Comparison of ENCODE assay signal across 1 cellular context in genomic region chr5:177370488-177371119, GRCh38.
TF ChIP-seq lines count a peak whose summit lies in the region.

No MANE protein-coding gene starts in this region.

TF ChIP-seq in HepG2, 621 proteins besides CTCF, POLR2A, EP300 and RAD21 (continued from another document and continues in another):
- TF ChIP-seq SOX5 (CRISPR knock-in tag; IDR thresholded peaks at IDR 0.05; ENCODE audit: borderline replicate concordance) (peak; percentile 58; the same call in 1 of the 2 replicates), ZFP36 (IDR thresholded peaks at IDR 0.05; ENCODE audit: borderline replicate concordance, low read depth, low read length, partially characterized antibody) (no peak), ZNF567 (CRISPR knock-in tag; IDR thresholded peaks at IDR 0.05; ENCODE audit: borderline replicate concordance) (no peak), NR2F1 (CRISPR knock-in tag; IDR thresholded peaks at IDR 0.05) (no peak), ZNF816 (CRISPR knock-in tag; IDR thresholded peaks at IDR 0.05; ENCODE audit: borderline replicate concordance) (no peak), GABPB1 (CRISPR knock-in tag; IDR thresholded peaks at IDR 0.05) (peak; percentile 82), ZNF782 (CRISPR knock-in tag; IDR thresholded peaks at IDR 0.05; ENCODE audit: borderline replicate concordance) (no peak), EHMT2 (IDR thresholded peaks at IDR 0.05; ENCODE audit: borderline replicate concordance, low read depth, low read length) (no peak), DDIT3 (CRISPR knock-in tag; IDR thresholded peaks at IDR 0.05) (no peak), IKZF1 (IDR thresholded peaks at IDR 0.05) (no peak), ZNF512 (CRISPR knock-in tag; IDR thresholded peaks at IDR 0.05) (no peak), RNF219 (CRISPR knock-in tag; IDR thresholded peaks at IDR 0.05) (no peak), BORCS8-MEF2B (CRISPR knock-in tag; IDR thresholded peaks at IDR 0.05) (peak; percentile 80), HNRNPL (IDR thresholded peaks at IDR 0.05; ENCODE audit: low read depth, low read length) (peak; percentile 41; the same call in 1 of the 2 replicates), ZNF235 (CRISPR knock-in tag; IDR thresholded peaks at IDR 0.05; ENCODE audit: borderline replicate concordance) (no peak), ZSCAN5A (CRISPR knock-in tag; IDR thresholded peaks at IDR 0.05; ENCODE audit: borderline replicate concordance) (no peak), SNAI1 (CRISPR knock-in tag; IDR thresholded peaks at IDR 0.05; ENCODE audit: borderline replicate concordance) (no peak), BCLAF1 (IDR thresholded peaks at IDR 0.05) (no peak), ZNF781 (CRISPR knock-in tag; IDR thresholded peaks at IDR 0.05; ENCODE audit: borderline replicate concordance, not compliant biosample characterization) (no peak), CREM (IDR thresholded peaks at IDR 0.05) (no peak), CREM (CRISPR knock-in tag; IDR thresholded peaks at IDR 0.05) (no peak), KLF12 (CRISPR knock-in tag; IDR thresholded peaks at IDR 0.05; ENCODE audit: borderline replicate concordance) (no peak), FOXM1 (CRISPR knock-in tag; IDR thresholded peaks at IDR 0.05) (no peak), ZNF431 (CRISPR knock-in tag; IDR thresholded peaks at IDR 0.05; ENCODE audit: borderline replicate concordance, low read depth) (no peak), ZHX2 (IDR thresholded peaks at IDR 0.05; ENCODE audit: low read depth) (0 out of 2 replicates have a peak, but pooled peaks have one; percentile 30), ZHX2 (CRISPR knock-in tag; IDR thresholded peaks at IDR 0.05; ENCODE audit: borderline replicate concordance) (no peak), ZNF160 (CRISPR knock-in tag; IDR thresholded peaks at IDR 0.05) (no peak), ERF (CRISPR knock-in tag; IDR thresholded peaks at IDR 0.05) (peak; percentile 75; the same call in 1 of the 2 replicates), HMGXB4 (CRISPR knock-in tag; IDR thresholded peaks at IDR 0.05; ENCODE audit: borderline replicate concordance in 1 of 2, low read depth in 1 of 2) (peak; percentile 73 to 88; a peak in 3 of 4 replicates), ZBTB10 (CRISPR knock-in tag; IDR thresholded peaks at IDR 0.05; ENCODE audit: borderline replicate concordance) (no peak)
- TF ChIP-seq, protein P1, sequence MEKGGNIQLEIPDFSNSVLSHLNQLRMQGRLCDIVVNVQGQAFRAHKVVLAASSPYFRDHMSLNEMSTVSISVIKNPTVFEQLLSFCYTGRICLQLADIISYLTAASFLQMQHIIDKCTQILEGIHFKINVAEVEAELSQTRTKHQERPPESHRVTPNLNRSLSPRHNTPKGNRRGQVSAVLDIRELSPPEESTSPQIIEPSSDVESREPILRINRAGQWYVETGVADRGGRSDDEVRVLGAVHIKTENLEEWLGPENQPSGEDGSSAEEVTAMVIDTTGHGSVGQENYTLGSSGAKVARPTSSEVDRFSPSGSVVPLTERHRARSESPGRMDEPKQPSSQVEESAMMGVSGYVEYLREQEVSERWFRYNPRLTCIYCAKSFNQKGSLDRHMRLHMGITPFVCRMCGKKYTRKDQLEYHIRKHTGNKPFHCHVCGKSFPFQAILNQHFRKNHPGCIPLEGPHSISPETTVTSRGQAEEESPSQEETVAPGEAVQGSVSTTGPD (CRISPR knock-in tag; IDR thresholded peaks at IDR 0.05), result no peak
- TF ChIP-seq, protein P2, sequence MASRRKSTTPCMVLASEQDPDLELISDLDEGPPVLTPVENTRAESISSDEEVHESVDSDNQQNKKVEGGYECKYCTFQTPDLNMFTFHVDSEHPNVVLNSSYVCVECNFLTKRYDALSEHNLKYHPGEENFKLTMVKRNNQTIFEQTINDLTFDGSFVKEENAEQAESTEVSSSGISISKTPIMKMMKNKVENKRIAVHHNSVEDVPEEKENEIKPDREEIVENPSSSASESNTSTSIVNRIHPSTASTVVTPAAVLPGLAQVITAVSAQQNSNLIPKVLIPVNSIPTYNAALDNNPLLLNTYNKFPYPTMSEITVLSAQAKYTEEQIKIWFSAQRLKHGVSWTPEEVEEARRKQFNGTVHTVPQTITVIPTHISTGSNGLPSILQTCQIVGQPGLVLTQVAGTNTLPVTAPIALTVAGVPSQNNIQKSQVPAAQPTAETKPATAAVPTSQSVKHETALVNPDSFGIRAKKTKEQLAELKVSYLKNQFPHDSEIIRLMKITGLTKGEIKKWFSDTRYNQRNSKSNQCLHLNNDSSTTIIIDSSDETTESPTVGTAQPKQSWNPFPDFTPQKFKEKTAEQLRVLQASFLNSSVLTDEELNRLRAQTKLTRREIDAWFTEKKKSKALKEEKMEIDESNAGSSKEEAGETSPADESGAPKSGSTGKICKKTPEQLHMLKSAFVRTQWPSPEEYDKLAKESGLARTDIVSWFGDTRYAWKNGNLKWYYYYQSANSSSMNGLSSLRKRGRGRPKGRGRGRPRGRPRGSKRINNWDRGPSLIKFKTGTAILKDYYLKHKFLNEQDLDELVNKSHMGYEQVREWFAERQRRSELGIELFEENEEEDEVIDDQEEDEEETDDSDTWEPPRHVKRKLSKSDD (CRISPR knock-in tag; IDR thresholded peaks at IDR 0.05; ENCODE audit: low read depth), result no peak
